Comparison of ENCODE assay signal across 9 cellular contexts in the genomic region with DNA sequence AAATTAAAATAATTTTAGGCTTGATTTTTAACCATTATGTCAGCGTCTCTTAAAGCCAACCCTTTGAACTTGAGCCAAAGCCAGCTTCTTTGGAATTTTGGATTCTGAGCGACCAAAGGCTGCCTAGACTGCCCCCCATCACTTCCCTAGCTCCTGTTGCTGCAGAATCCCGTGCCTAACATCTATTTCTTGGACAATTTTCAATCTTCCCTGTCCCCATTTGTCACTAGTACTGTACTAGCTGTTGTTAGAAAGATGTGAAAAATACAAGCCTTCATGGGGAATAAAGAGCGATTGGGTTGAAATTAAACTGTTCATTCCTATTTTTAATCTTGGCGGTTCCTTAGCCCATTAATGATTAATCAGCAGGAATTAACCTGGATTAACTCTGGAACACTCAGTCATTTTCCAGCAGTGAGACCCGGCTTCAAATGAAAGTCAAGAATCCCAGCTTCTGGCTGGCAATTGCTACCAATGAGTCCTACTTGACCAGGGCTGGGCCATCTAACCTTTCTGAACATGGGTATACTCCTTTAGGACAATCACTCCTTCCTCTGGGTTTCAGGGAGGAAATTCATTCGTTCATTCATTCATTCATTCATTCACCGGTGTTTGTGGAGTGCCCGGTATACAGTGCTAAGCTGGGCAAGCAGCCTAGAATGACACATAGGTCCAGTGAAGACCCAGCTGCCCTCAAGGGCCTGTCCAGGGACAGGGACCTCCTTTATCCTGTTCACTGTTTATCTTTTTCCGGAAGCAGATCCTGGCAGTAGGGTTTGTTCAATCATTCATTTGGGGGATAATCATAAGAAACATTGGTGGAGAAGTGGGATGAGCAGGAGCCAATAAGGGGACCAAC. TPM values are rescaled to one million over a fixed set of nuclear protein-coding genes. Genes with fewer than 3 reads are reported as not detected.
DNase-seq lines count a peak whose midpoint lies in the region; ATAC-seq and TF ChIP-seq lines count a peak whose summit lies in the region.
"Had no signal": no experiment of that assay in that cellular context is flagged by ENCODE, and none has a peak within 500 bp of the region (broad histone marks: within the 10 kb centered on the region; RNA-seq: fewer than 3 reads in every experiment).

No MANE protein-coding gene starts in this region.

- BruUV-seq in Caco-2 (replicated peaks; lab: Mats Ljungman, UMichigan) = no TSS peak

- H3K4me1 Mint-ChIP-seq in Caco-2 (ENCODE audit: low read depth, unreplicated experiment) (peaks cover 64% of the 10 kb centered on the region), nephron (peaks cover 29% of the 10 kb centered on the region)

- CTCF ChIA-PET in Caco-2 (lab: Charles Lee) = interaction anchor here (0.8 to 2.9 kb wide), 16 partner anchors 8 to 275 kb away, joined by 3 to 44 read pairs (median 4); partner anchors contain the start of gene BANF2

- no peak overlapping the region for H3K9ac ChIP-seq in HUES64 (ENCODE audit: low read depth, low read length)

- TF ChIP-seq CTCF in Caco-2 (IDR thresholded peaks at IDR 0.05; ENCODE audit: insufficient read depth in 1 of 2, low read depth in 1 of 2, low read length in 1 of 2, severe bottlenecking in 1 of 2, unreplicated experiment in 1 of 2) (no peak), coronary artery (IDR thresholded peaks at IDR 0.05) (no peak), nephron (IDR thresholded peaks at IDR 0.05; ENCODE audit: unreplicated experiment in 3 of 3) (no peak)

- DNase-seq in Caco-2 = no peak
- peak; percentile 46 for DNase-seq in coronary artery (ENCODE audit: low spot score)
- no peak for DNase-seq in H4 (ENCODE audit: low spot score)
- DNase-seq in HUDEP-2 (lab: John Stamatoyannopoulos, UW; ENCODE audit: unreplicated experiment in 76 of 76) = no peak

- H3K27me3 Mint-ChIP-seq in Caco-2 (ENCODE audit: insufficient read depth, unreplicated experiment) = no peaks in the 10 kb centered on the region
- H3K27me3 Mint-ChIP-seq in nephron (ENCODE audit: low read depth) = peaks cover 9% of the 10 kb centered on the region

- WGBS in HUES64 = 83% methylated on average over 10 of the region's 10 CpGs

- POLR2A ChIA-PET in Caco-2 (lab: Charles Lee) = interaction anchor here (0.6 to 2.3 kb wide), 11 partner anchors 7 to 273 kb away, joined by 3 to 73 read pairs (median 6); partner anchors contain the start of gene DSTN

- H3K36me3 ChIP-seq in Caco-2 (ENCODE audit: control insufficient read depth, insufficient read depth, low read length) (peaks cover 4% of the 10 kb centered on the region; the same call in 1 of the 2 replicates), HUES64 (ENCODE audit: insufficient read depth, low read length) (peaks cover 12% of the 10 kb centered on the region)

- H3K27ac Mint-ChIP-seq in Caco-2 (ENCODE audit: unreplicated experiment) = peak overlapping the region; percentile 95
- peak overlapping the region; percentile 32 to 67 (median 59) for H3K27ac Mint-ChIP-seq in nephron

- H3K9me3 Mint-ChIP-seq in Caco-2 (ENCODE audit: unreplicated experiment) (peaks cover 25% of the 10 kb centered on the region), nephron (peaks cover 12% of the 10 kb centered on the region)

- H3K9me3 ChIP-seq in Caco-2 (peaks cover 23% of the 10 kb centered on the region), HUES64 (ENCODE audit: insufficient read depth, low read depth, low read length) (no peaks in the 10 kb centered on the region)

- peak overlapping the region; percentile 38 for H3K4me3 ChIP-seq in Caco-2 (ENCODE audit: low read depth, low read length)
- H3K4me3 ChIP-seq in HUES64 (ENCODE audit: low read length) = peak overlapping the region; percentile 65
- no peak overlapping the region for H3K4me3 ChIP-seq in coronary artery

- H3K27me3 ChIP-seq in Caco-2 (replicated peaks; ENCODE audit: control insufficient read depth, insufficient read depth, low read length) (no peaks in the 10 kb centered on the region), HUES64 (ENCODE audit: insufficient read depth, low read length) (no peaks in the 10 kb centered on the region)

- H3K4me3 Mint-ChIP-seq in Caco-2 (ENCODE audit: unreplicated experiment) = peak overlapping the region; percentile 85
- peak overlapping the region; percentile 80 to 84 (median 82) for H3K4me3 Mint-ChIP-seq in nephron

- H3K27ac ChIP-seq in HUES64 (ENCODE audit: low read depth, low read length) = no peak overlapping the region
- H3K27ac ChIP-seq in coronary artery = no peak overlapping the region

- peaks cover 47% of the 10 kb centered on the region for H3K36me3 Mint-ChIP-seq in Caco-2 (ENCODE audit: insufficient read depth, unreplicated experiment)
- H3K36me3 Mint-ChIP-seq in nephron (ENCODE audit: low read depth) = peaks cover 9% of the 10 kb centered on the region

- ATAC-seq in HG03039 (IDR thresholded peaks at IDR 0.05; ENCODE audit: unreplicated experiment) (no peak), HG02885 (IDR thresholded peaks at IDR 0.05; ENCODE audit: poor library complexity, unreplicated experiment) (no peak)

- H3K4me1 ChIP-seq in Caco-2 (peaks cover 49% of the 10 kb centered on the region), HUES64 (ENCODE audit: insufficient read depth, low read length) (peaks cover 15% of the 10 kb centered on the region)

- intact Hi-C loops in Caco-2 (cut with micrococcal nuclease; ENCODE audit: unreplicated experiment) = loop anchor here (1.0 to 10.0 kb wide), 4 partner anchors 38 to 311 kb away; no protein-coding TSS in a partner anchor

RNA-seq across cellular contexts. Expression of gene RRBP1, which starts 1.4 kb away (rescaled TPM):
- total RNA-seq in Caco-2 (2022) = 665 and 758 TPM in 2 replicates
- 69.2 TPM for polyA plus RNA-seq in HUES64 (2013, experiment 1 of 2)
- 67.1 TPM for polyA plus RNA-seq in HUES64 (2013, experiment 2 of 2)
- 48.6 and 61.6 TPM in 2 replicates for total RNA-seq in H4 (2014; rRNA removed; shearing (Covaris generic))

RNA-seq across cellular contexts. Expression of gene BANF2, which starts 16.3 kb away (rescaled TPM):
- 2.1 and 3.0 TPM in 2 replicates for total RNA-seq in Caco-2 (2022)
- not detected for polyA plus RNA-seq in HUES64 (2013, experiment 1 of 2)
- not detected for polyA plus RNA-seq in HUES64 (2013, experiment 2 of 2)
- total RNA-seq in H4 (2014; rRNA removed; shearing (Covaris generic)) = not detected in 2 replicates
- total RNA-seq: esophagus mucosa had no signal

Comparison
In these comparisons a context has a peak if more than half of its experiments do, and no peak if none do; other contexts are left out.
1. RNA of gene RRBP1, which starts 1.4 kb away (total RNA-seq): 665 to 758 TPM in Caco-2; 48.6 to 61.6 TPM in H4; every median in the first group is over 10 times any median in the second.